In the genomic region with DNA sequence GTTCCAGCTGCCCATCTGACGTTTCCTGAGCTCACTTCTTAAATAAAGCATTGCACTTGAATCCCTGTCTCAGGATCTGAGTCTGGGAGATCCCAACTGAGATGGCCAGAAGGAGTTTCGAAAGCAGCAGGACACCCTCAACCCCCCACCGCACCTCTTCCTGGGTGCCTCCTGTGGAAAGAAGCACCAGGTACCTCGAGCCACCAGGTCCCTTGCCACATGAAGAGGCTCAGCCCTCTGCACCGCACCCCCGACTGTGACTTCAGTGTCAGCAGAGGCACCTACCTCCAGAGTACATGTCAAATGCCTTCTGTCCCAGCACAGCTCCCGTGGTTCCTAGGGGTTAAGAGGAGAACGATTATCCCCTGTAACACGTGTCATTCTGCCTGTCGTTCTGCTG, we compare ENCODE assay signal across 7 cellular contexts. TPM values are rescaled to one million over a fixed set of nuclear protein-coding genes. Genes with fewer than 3 reads are reported as not detected.
"Had no signal": no experiment of that assay in that cellular context is flagged by ENCODE, and none has a peak within 500 bp of the region (broad histone marks: within the 10 kb centered on the region; RNA-seq: fewer than 3 reads in every experiment).

No MANE protein-coding gene starts in this region.

- DNase-seq: KG1 had no signal

- H3K4me3 Mint-ChIP-seq: GM23338 had no signal

- H3K4me3 ChIP-seq: GM23338, K562 had no signal

- H3K4me2 ChIP-seq: GM23338 had no signal

- H2AFZ ChIP-seq: GM23338 had no signal

- FAIRE-seq: H54 had no signal

- H3K27ac Mint-ChIP-seq: GM23338, H9 had no signal

RNA-seq across cellular contexts. Expression of a gene that starts 26.7 kb away (rescaled TPM):
- total RNA-seq: GM23338, H1, H9, HepG2, K562 had no signal
- polyA plus RNA-seq: H1, HepG2, K562 had no signal
